1 cellular context compared by ENCODE assay signal in genomic region chr4:22515145-22515887, GRCh38.
TF ChIP-seq lines count a peak whose summit lies in the region.

No MANE protein-coding gene starts in this region.

TF ChIP-seq in HEK293, 187 proteins besides CTCF, POLR2A, EP300 and RAD21 (continued from another document):
- no peak for TF ChIP-seq ZNF26 (tag by site-specific recombination; IDR thresholded peaks at IDR 0.05)
- no peak for TF ChIP-seq ZNF10 (tag by site-specific recombination; IDR thresholded peaks at IDR 0.05)
- TF ChIP-seq ZNF660 (tag by site-specific recombination; IDR thresholded peaks at IDR 0.05), result no peak
- TF ChIP-seq ZNF548 (tag by site-specific recombination; IDR thresholded peaks at IDR 0.05), result no peak
- TF ChIP-seq ZNF175 (tag by site-specific recombination; IDR thresholded peaks at IDR 0.05), result no peak
- TF ChIP-seq ZNF2 (tag by site-specific recombination; IDR thresholded peaks at IDR 0.05), result 0 out of 2 replicates have a peak, but pooled peaks have one; percentile 19
- TF ChIP-seq ZNF596 (tag by site-specific recombination; IDR thresholded peaks at IDR 0.05), result no peak
